Comparison of ENCODE assay signal across 1 cellular context in genomic region chr2:218217366-218218309, GRCh38.
TF ChIP-seq lines count a peak whose summit lies in the region.

No MANE protein-coding gene starts in this region.

TF ChIP-seq in K562, 482 proteins besides CTCF, POLR2A, EP300 and RAD21:
- TF ChIP-seq PHTF2 (CRISPR knock-in tag; IDR thresholded peaks at IDR 0.05) (no peak), TSC22D4 (tag; IDR thresholded peaks at IDR 0.05) (no peak), ZHX1 (conservative IDR thresholded peaks at IDR 0.05; ENCODE audit: low read length) (no peak), ZBTB11 (CRISPR knock-in tag; IDR thresholded peaks at IDR 0.05) (peak in 1 of 3 experiments; percentile 13; a peak in 1 of 6 replicates), PCBP1 (IDR thresholded peaks at IDR 0.05; ENCODE audit: low read depth, low read length, poor library complexity, severe bottlenecking) (peak; percentile 60), RCOR1 (IDR thresholded peaks at IDR 0.05; ENCODE audit: borderline replicate concordance in 1 of 2, low read depth in 2 of 2, low read length in 2 of 2) (peak in 1 of 2 experiments; percentile 81; a peak in 2 of 4 replicates), EGR1 (conservative IDR thresholded peaks at IDR 0.05) (peak; percentile 85), RBFOX2 (IDR thresholded peaks at IDR 0.05; ENCODE audit: low read depth, low read length) (peak; percentile 71), ELF1 (tag; IDR thresholded peaks at IDR 0.05) (peak; percentile 2; the same call in 1 of the 2 replicates), ZNF551 (CRISPR knock-in tag; IDR thresholded peaks at IDR 0.05) (no peak), PATZ1 (CRISPR knock-in tag; IDR thresholded peaks at IDR 0.05; ENCODE audit: borderline replicate concordance) (no peak), HDAC1 (IDR thresholded peaks at IDR 0.05) (peak in 1 of 2 experiments; percentile 28; a peak in 1 of 4 replicates), TAF1 (IDR thresholded peaks at IDR 0.05; ENCODE audit: control insufficient read depth, extremely low read depth, insufficient read depth, low read length, severe bottlenecking) (peak; percentile 25), KDM1A (IDR thresholded peaks at IDR 0.05) (peak; percentile 65 to 80), DDX20 (tag; IDR thresholded peaks at IDR 0.05; ENCODE audit: low read depth) (no peak), KAT7 (CRISPR knock-in tag; IDR thresholded peaks at IDR 0.05; ENCODE audit: borderline replicate concordance) (peak; percentile 73; the same call in 1 of the 2 replicates), MEF2A (IDR thresholded peaks at IDR 0.05; ENCODE audit: control insufficient read depth, low read depth, low read length) (no peak), TSHZ1 (CRISPR knock-in tag; IDR thresholded peaks at IDR 0.05) (no peak)
